In the genomic region with DNA sequence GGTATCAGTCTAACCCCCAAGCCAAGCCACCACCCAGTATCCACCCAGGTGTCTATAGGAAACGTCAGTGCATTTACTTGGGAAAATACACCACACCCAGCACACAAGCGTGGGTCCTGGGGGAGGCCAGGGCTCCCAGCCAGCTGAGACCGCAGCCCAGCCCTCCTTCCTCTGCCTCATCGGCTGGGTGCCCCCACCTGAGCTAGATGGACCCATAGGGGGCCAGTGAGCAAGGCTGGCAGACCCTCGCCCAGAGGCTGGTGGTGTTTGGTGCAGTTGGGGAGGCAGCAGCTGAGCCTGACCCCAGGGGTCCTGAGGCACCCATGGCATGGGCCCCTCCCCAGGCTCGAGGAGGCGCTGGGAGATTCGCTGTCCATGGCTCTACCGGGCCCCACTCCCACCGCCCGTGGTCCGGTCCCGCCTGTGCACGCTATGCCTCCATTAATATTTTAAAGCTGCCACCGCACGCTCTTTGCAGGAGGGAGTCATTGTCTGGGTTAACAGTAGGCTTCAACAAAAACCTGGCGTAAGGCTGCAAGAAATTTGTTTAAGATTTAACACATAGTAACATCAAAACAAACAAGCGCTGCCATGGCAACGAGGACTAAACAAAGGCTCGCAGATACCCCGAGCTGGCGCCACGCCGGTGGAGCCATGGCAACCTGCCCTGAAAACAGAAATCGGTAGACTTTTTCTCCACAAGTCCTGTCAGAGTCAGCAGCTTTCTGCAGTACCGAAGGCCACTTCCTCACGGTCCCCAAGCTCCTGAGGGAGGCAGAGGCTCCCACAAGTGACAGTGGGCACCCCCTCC, we compare ENCODE assay signal across 8 cellular contexts. TPM values are rescaled to one million over a fixed set of nuclear protein-coding genes. Genes with fewer than 3 reads are reported as not detected.
DNase-seq lines count a peak whose midpoint lies in the region; ATAC-seq and TF ChIP-seq lines count a peak whose summit lies in the region.

No MANE protein-coding gene starts in this region.

- H3K9me3 ChIP-seq in WERI-Rb-1 (ENCODE audit: severe bottlenecking) = no peaks in the 10 kb centered on the region

- TF ChIP-seq CTCF in WERI-Rb-1 (IDR thresholded peaks at IDR 0.05; ENCODE audit: low read depth, low read length) = 0 out of 2 replicates have a peak, but pooled peaks have one; percentile 25

- in situ Hi-C loops in G401 (cut with HindIII; ENCODE audit: low sequenced_read_pairs) = loop anchor here (25.0 kb wide), 1 partner anchor 240 kb away; no protein-coding TSS in a partner anchor

- ATAC-seq in GM19351 (IDR thresholded peaks at IDR 0.05; ENCODE audit: unreplicated experiment) (no peak), HG02973 (IDR thresholded peaks at IDR 0.05; ENCODE audit: unreplicated experiment) (no peak)

- DNase-seq in G401 (ENCODE audit: low spot score) = peak; percentile 54
- DNase-seq in NCI-H1930 (lab: John Stamatoyannopoulos, UW) = peak; percentile 71
- DNase-seq in WERI-Rb-1 = peak; percentile 55
- DNase-seq in cerebellar cortex (ENCODE audit: low spot score) = peak; percentile 67
- peak; percentile 83 for DNase-seq in iris pigment epithelial cell (ENCODE audit: low read depth)
- DNase-seq in stimulated activated CD4-positive, alpha-beta T cell treated with anti-CD3 and anti-CD28 coated beads, Interleukin-12 subunit alpha, Interleukin-12 subunit beta, amount 100 ng/mL, for 48 hours (ENCODE audit: low read depth in 2 of 3, low spot score in 1 of 3) = peak; percentile 18 to 65 (median 33)

- no peak overlapping the region for H3K4me3 ChIP-seq in WERI-Rb-1 (ENCODE audit: low read depth, low read length)

- H3K36me3 ChIP-seq in WERI-Rb-1 = peaks cover 7% of the 10 kb centered on the region

- peaks cover 49% of the 10 kb centered on the region for H3K27me3 ChIP-seq in WERI-Rb-1 (ENCODE audit: insufficient read depth, low read depth, severe bottlenecking)

- H3K27ac ChIP-seq in WERI-Rb-1 = no peak overlapping the region

RNA-seq across cellular contexts. Expression of a gene that starts 20.6 kb away (rescaled TPM):
- total RNA-seq in G401 (2014; rRNA removed; shearing (Covaris generic)) = 0.62 and 1.2 TPM in 2 replicates

Comparison
In these comparisons a context has a peak if more than half of its experiments do, and no peak if none do; other contexts are left out.
1. DNase-seq: peak in every context shown above with its lines; median percentile 83 in iris pigment epithelial cell; 71 in NCI-H1930; 67 in cerebellar cortex; 55 in WERI-Rb-1; 54 in G401; 33 in stimulated activated CD4-positive, alpha-beta T cell treated with anti-CD3 and anti-CD28 coated beads, Interleukin-12 subunit alpha, Interleukin-12 subunit beta, amount 100 ng/mL, for 48 hours.